25 cellular contexts compared by ENCODE assay signal in genomic region chr6:136614994-136615393, GRCh38.
"Had no signal": no experiment of that assay in that cellular context is flagged by ENCODE, and none has a peak within 500 bp of the region (broad histone marks: within the 10 kb centered on the region; RNA-seq: fewer than 3 reads in every experiment).

No MANE protein-coding gene starts in this region.

- H3K27ac Mint-ChIP-seq: activated CD4-positive, alpha-beta memory T cell treated with anti-CD3 and anti-CD28 coated beads for 36 hours; activated CD4-positive, alpha-beta T cell treated with anti-CD3 and anti-CD28 coated beads, Interleukin-2, amount 10 ng/mL, durations not matched to agents 24 days and 14 days; activated naive CD4-positive, alpha-beta T cell treated with anti-CD3 and anti-CD28 coated beads, Interleukin-2, amount 10 ng/mL, durations not matched to agents 7 days and 5 days; activated naive CD8-positive, alpha-beta T cell treated with anti-CD3 and anti-CD28 coated beads, Interleukin-2, amount 10 ng/mL, durations not matched to agents 7 days and 5 days; activated T-cell treated with anti-CD3 and anti-CD28 coated beads, Interleukin-2, amount 50 U/mL, for 24 hours; natural killer cell treated with Interleukin-12 subunit alpha and Interleukin-12 subunit beta and Interleukin-15 and Interleukin-18, amount 100 ng/mL, for 72 hours had no signal

- H3K9me3 ChIP-seq: esophagus muscularis mucosa, heart right ventricle, left lung, lower lobe of right lung, right lobe of liver, transverse colon had no signal

- H3K9me3 Mint-ChIP-seq: activated CD4-positive, alpha-beta memory T cell treated with anti-CD3 and anti-CD28 coated beads for 36 hours; activated CD4-positive, alpha-beta T cell treated with anti-CD3 and anti-CD28 coated beads, Interleukin-2, amount 10 ng/mL, durations not matched to agents 24 days and 14 days; activated naive CD4-positive, alpha-beta T cell treated with anti-CD3 and anti-CD28 coated beads, Interleukin-2, amount 10 ng/mL, durations not matched to agents 7 days and 5 days; activated naive CD8-positive, alpha-beta T cell treated with anti-CD3 and anti-CD28 coated beads, Interleukin-2, amount 10 ng/mL, durations not matched to agents 7 days and 5 days; activated T-cell treated with anti-CD3 and anti-CD28 coated beads, Interleukin-2, amount 50 U/mL, for 24 hours; natural killer cell treated with Interleukin-12 subunit alpha and Interleukin-12 subunit beta and Interleukin-15 and Interleukin-18, amount 100 ng/mL, for 72 hours had no signal

- H3K27ac ChIP-seq: brain microvascular endothelial cell, esophagus muscularis mucosa, foreskin keratinocyte, heart right ventricle, left lung, lower lobe of right lung, right lobe of liver, transverse colon, WERI-Rb-1 had no signal

- H3K27me3 Mint-ChIP-seq: activated CD4-positive, alpha-beta memory T cell treated with anti-CD3 and anti-CD28 coated beads for 36 hours; activated CD4-positive, alpha-beta T cell treated with anti-CD3 and anti-CD28 coated beads, Interleukin-2, amount 10 ng/mL, durations not matched to agents 24 days and 14 days; activated naive CD4-positive, alpha-beta T cell treated with anti-CD3 and anti-CD28 coated beads, Interleukin-2, amount 10 ng/mL, durations not matched to agents 7 days and 5 days; activated naive CD8-positive, alpha-beta T cell treated with anti-CD3 and anti-CD28 coated beads, Interleukin-2, amount 10 ng/mL, durations not matched to agents 7 days and 5 days; activated T-cell treated with anti-CD3 and anti-CD28 coated beads, Interleukin-2, amount 50 U/mL, for 24 hours; natural killer cell treated with Interleukin-12 subunit alpha and Interleukin-12 subunit beta and Interleukin-15 and Interleukin-18, amount 100 ng/mL, for 72 hours had no signal

- H3K4me1 ChIP-seq: right lobe of liver had no signal

- H3K36me3 ChIP-seq: brain microvascular endothelial cell, WERI-Rb-1 had no signal

- H3K4me3 Mint-ChIP-seq: activated CD4-positive, alpha-beta memory T cell treated with anti-CD3 and anti-CD28 coated beads for 36 hours; activated CD4-positive, alpha-beta T cell treated with anti-CD3 and anti-CD28 coated beads, Interleukin-2, amount 10 ng/mL, durations not matched to agents 24 days and 14 days; activated naive CD4-positive, alpha-beta T cell treated with anti-CD3 and anti-CD28 coated beads, Interleukin-2, amount 10 ng/mL, durations not matched to agents 7 days and 5 days; activated naive CD8-positive, alpha-beta T cell treated with anti-CD3 and anti-CD28 coated beads, Interleukin-2, amount 10 ng/mL, durations not matched to agents 7 days and 5 days; activated T-cell treated with anti-CD3 and anti-CD28 coated beads, Interleukin-2, amount 50 U/mL, for 24 hours; natural killer cell treated with Interleukin-12 subunit alpha and Interleukin-12 subunit beta and Interleukin-15 and Interleukin-18, amount 100 ng/mL, for 72 hours had no signal

- DNase-seq: activated CD4-positive, alpha-beta memory T cell treated with anti-CD3 and anti-CD28 coated beads for 36 hours; activated CD4-positive, alpha-beta T cell treated with anti-CD3 and anti-CD28 coated beads, Interleukin-2, amount 10 ng/mL, durations not matched to agents 24 days and 14 days; activated CD4-positive, CD25-positive, alpha-beta regulatory T cell treated with anti-CD3 and anti-CD28 coated beads, Interleukin-2, amount 50 U/mL, for 72 hours; activated CD8-positive, alpha-beta memory T cell treated with anti-CD3 and anti-CD28 coated beads, Interleukin-2, amount 50 U/mL, for 4 hours; activated gamma-delta T cell; activated naive CD4-positive, alpha-beta T cell treated with anti-CD3 and anti-CD28 coated beads, Interleukin-2, amount 10 ng/mL, durations not matched to agents 7 days and 5 days; activated naive CD8-positive, alpha-beta T cell treated with anti-CD3 and anti-CD28 coated beads, Interleukin-2, amount 10 ng/mL, durations not matched to agents 7 days and 5 days; activated T-cell treated with anti-CD3 and anti-CD28 coated beads, Interleukin-2, amount 50 U/mL, for 24 hours; brain microvascular endothelial cell; caudate nucleus; cortex of kidney; foreskin keratinocyte; heart right ventricle; kidney glomerular epithelial cell; left lung; lower lobe of right lung; mesendoderm; right lobe of liver; stimulated activated CD4-positive, alpha-beta T cell treated with anti-CD3 and anti-CD28 coated beads, Interleukin-2, amount 100 ng/mL, for 48 hours; stimulated activated naive CD4-positive, alpha-beta T cell treated with Interleukin-2 at 50 U/mL for 16 hours; T-helper 9 cell; transverse colon; WERI-Rb-1 had no signal

- H3K4me3 ChIP-seq: esophagus muscularis mucosa, heart right ventricle, left lung, lower lobe of right lung, right lobe of liver, transverse colon had no signal

- H3K27me3 ChIP-seq: brain microvascular endothelial cell, esophagus muscularis mucosa, foreskin keratinocyte, heart right ventricle, left lung, right lobe of liver, transverse colon had no signal
